In the genomic region with DNA sequence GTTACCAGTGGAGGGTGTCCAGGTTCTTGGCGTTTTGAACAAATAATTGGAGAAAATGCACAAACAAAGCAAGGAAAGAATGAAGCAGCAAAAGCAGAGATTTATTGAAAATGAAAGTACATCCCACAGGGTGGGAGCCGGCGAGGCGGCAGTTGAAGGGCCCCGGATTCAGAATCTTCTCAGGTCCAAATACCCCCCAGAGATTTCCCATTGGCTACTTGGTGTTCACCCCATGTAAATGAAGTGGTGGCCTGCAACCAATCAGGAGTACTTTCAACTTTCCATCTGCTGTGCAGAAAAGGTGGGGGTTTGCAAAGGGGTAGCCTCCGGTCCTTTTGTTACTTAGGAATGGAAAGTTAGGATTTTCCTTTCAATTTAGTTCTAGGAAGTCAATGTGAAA, we compare ENCODE assay signal across 1 cellular context.
TF ChIP-seq lines count a peak whose summit lies in the region.

No MANE protein-coding gene starts in this region.

TF ChIP-seq in SK-N-SH treated with all-trans-retinoic acid at 6 μM for 48 hours, 23 proteins besides CTCF, POLR2A, EP300 and RAD21 (continued from another document):
- TF ChIP-seq, protein P1, sequence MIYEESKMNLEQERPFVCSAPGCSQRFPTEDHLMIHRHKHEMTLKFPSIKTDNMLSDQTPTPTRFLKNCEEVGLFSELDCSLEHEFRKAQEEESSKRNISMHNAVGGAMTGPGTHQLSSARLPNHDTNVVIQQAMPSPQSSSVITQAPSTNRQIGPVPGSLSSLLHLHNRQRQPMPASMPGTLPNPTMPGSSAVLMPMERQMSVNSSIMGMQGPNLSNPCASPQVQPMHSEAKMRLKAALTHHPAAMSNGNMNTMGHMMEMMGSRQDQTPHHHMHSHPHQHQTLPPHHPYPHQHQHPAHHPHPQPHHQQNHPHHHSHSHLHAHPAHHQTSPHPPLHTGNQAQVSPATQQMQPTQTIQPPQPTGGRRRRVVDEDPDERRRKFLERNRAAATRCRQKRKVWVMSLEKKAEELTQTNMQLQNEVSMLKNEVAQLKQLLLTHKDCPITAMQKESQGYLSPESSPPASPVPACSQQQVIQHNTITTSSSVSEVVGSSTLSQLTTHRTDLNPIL (CRISPR knock-in tag; IDR thresholded peaks at IDR 0.05; ENCODE audit: low read depth), result no peak
- TF ChIP-seq GLIS3 (CRISPR knock-in tag; IDR thresholded peaks at IDR 0.05) (no peak), TCF4 (CRISPR knock-in tag; IDR thresholded peaks at IDR 0.05; ENCODE audit: borderline replicate concordance) (no peak), TOX (CRISPR knock-in tag; IDR thresholded peaks at IDR 0.05; ENCODE audit: borderline replicate concordance) (no peak), ZNF8 (CRISPR knock-in tag; IDR thresholded peaks at IDR 0.05) (no peak)
- TF ChIP-seq, protein P2, sequence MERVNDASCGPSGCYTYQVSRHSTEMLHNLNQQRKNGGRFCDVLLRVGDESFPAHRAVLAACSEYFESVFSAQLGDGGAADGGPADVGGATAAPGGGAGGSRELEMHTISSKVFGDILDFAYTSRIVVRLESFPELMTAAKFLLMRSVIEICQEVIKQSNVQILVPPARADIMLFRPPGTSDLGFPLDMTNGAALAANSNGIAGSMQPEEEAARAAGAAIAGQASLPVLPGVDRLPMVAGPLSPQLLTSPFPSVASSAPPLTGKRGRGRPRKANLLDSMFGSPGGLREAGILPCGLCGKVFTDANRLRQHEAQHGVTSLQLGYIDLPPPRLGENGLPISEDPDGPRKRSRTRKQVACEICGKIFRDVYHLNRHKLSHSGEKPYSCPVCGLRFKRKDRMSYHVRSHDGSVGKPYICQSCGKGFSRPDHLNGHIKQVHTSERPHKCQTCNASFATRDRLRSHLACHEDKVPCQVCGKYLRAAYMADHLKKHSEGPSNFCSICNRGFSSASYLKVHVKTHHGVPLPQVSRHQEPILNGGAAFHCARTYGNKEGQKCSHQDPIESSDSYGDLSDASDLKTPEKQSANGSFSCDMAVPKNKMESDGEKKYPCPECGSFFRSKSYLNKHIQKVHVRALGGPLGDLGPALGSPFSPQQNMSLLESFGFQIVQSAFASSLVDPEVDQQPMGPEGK (CRISPR knock-in tag; IDR thresholded peaks at IDR 0.05; ENCODE audit: borderline replicate concordance), result no peak
